ENCODE assay signal across 19 cellular contexts in genomic region chr11:8352090-8352489, GRCh38.
DNase-seq lines count a peak whose midpoint lies in the region; ATAC-seq, FAIRE-seq and TF ChIP-seq lines count a peak whose summit lies in the region.
"Had no signal": no experiment of that assay in that cellular context is flagged by ENCODE, and none has a peak within 500 bp of the region (broad histone marks: within the 10 kb centered on the region; RNA-seq: fewer than 3 reads in every experiment).

No MANE protein-coding gene starts in this region.

- CTCF ChIA-PET in A549 (lab: Yijun Ruan, JAX), result interaction anchor here (0.6 to 1.5 kb wide), 3 partner anchors 15 to 283 kb away, joined by 3 to 4 read pairs (median 4); no protein-coding TSS in a partner anchor

- FAIRE-seq in A549 (lab: Jason Lieb, UNC), result no peak
- FAIRE-seq: D721Med had no signal

- H4K20me1 ChIP-seq in GM23338 (replicated peaks; ENCODE audit: insufficient read depth) (no peaks in the 10 kb centered on the region), neural progenitor cell (ENCODE audit: low read depth) (peaks cover 4% of the 10 kb centered on the region)

- H3K4me2 ChIP-seq in A549 (no peak overlapping the region), GM23338 (no peak overlapping the region), neural progenitor cell (no peak overlapping the region)

- H3K27ac ChIP-seq in A549, result no peak overlapping the region
- no peak overlapping the region for H3K27ac ChIP-seq in GM23338 (ENCODE audit: low read depth)
- H3K27ac ChIP-seq in neural progenitor cell, result no peak overlapping the region
- H3K27ac ChIP-seq in dorsolateral prefrontal cortex, result no peak overlapping the region
- no peak overlapping the region for H3K27ac ChIP-seq in sigmoid colon

- ATAC-seq in A549, result no peak
- no peak; the same call in 2 of the 3 replicates for ATAC-seq in GM23338
- ATAC-seq in HG03139 (IDR thresholded peaks at IDR 0.05; ENCODE audit: unreplicated experiment), result no peak
- ATAC-seq: CD8-positive, alpha-beta T cell had no signal

- H3K9me2 ChIP-seq in GM23338 (ENCODE audit: insufficient read depth), result no peaks in the 10 kb centered on the region

- H3K4me3 Mint-ChIP-seq in GM23338 (no peak overlapping the region), neural progenitor cell (no peak overlapping the region)
- H3K4me3 Mint-ChIP-seq: B cell; CD8-positive, alpha-beta T cell had no signal

- H3K4me3 ChIP-seq in A549 (no peak overlapping the region), GM23338 (no peak overlapping the region), NB4 (ENCODE audit: low read depth, low read length) (no peak overlapping the region), choroid plexus epithelial cell (ENCODE audit: low read depth, low read length) (no peak overlapping the region), neural progenitor cell (no peak overlapping the region), dorsolateral prefrontal cortex (no peak overlapping the region), sigmoid colon (no peak overlapping the region)

- no peak for TF ChIP-seq EP300 in A549 (IDR thresholded peaks at IDR 0.05)
- TF ChIP-seq EP300 in sigmoid colon (IDR thresholded peaks at IDR 0.05), result no peak

- no peak for TF ChIP-seq RAD21 in A549 (conservative IDR thresholded peaks at IDR 0.05 in 1 of 2, IDR thresholded peaks at IDR 0.05 in 1 of 2)

- TF ChIP-seq POLR2A in A549 (IDR thresholded peaks at IDR 0.05; ENCODE audit: low read length), result no peak
- TF ChIP-seq POLR2A in NB4 (IDR thresholded peaks at IDR 0.05; ENCODE audit: extremely low read depth, insufficient read length), result no peak
- TF ChIP-seq POLR2A in sigmoid colon (IDR thresholded peaks at IDR 0.05), result no peak

- H3K9ac ChIP-seq in neural progenitor cell, result no peak overlapping the region

- WGBS in A549 (ENCODE audit: missing lambda C conversion rate), result 36% methylated on average over 1 of the region's 1 CpG
- WGBS in sigmoid colon, 2 donors, result 81 to 83% methylated on average over 1 of the region's 1 CpG

- peaks cover 11% of the 10 kb centered on the region; the same call in 2 of the 3 replicates for H3K4me1 Mint-ChIP-seq in GM23338
- H3K4me1 Mint-ChIP-seq in neural progenitor cell, result peaks cover 32% of the 10 kb centered on the region

- POLR2A ChIA-PET in A549 (lab: Yijun Ruan, JAX), result no interaction called here

- H3K4me1 ChIP-seq in A549 (no peaks in the 10 kb centered on the region), GM23338 (ENCODE audit: insufficient read depth) (no peaks in the 10 kb centered on the region), neural progenitor cell (peaks cover 35% of the 10 kb centered on the region), sigmoid colon (peaks cover 0 to 15% (median 11%) of the 10 kb centered on the region in 4 donors)

- H3K9me3 Mint-ChIP-seq in GM23338 (no peaks in the 10 kb centered on the region), neural progenitor cell (no peaks in the 10 kb centered on the region)
- H3K9me3 Mint-ChIP-seq: CD8-positive, alpha-beta T cell had no signal

- H3K36me3 ChIP-seq in GM23338 (ENCODE audit: insufficient read depth) (no peaks in the 10 kb centered on the region), neural progenitor cell (no peaks in the 10 kb centered on the region), sigmoid colon (no peaks in the 10 kb centered on the region)

- H2AFZ ChIP-seq in GM23338 (no peak overlapping the region), neural progenitor cell (replicated peaks) (no peak overlapping the region)

- H3K27me3 Mint-ChIP-seq in GM23338 (ENCODE audit: insufficient read depth, low read depth, poor library complexity), result peaks cover 9% of the 10 kb centered on the region
- peaks cover 5% of the 10 kb centered on the region for H3K27me3 Mint-ChIP-seq in neural progenitor cell (ENCODE audit: insufficient read depth, low read depth)

- H3K36me3 Mint-ChIP-seq in GM23338 (ENCODE audit: low read depth) (no peaks in the 10 kb centered on the region; the same call in 2 of the 3 replicates), neural progenitor cell (no peaks in the 10 kb centered on the region)
- H3K36me3 Mint-ChIP-seq: CD8-positive, alpha-beta T cell had no signal

- H3K27ac Mint-ChIP-seq in GM23338 (no peak overlapping the region), neural progenitor cell (no peak overlapping the region)
- H3K27ac Mint-ChIP-seq: B cell; CD8-positive, alpha-beta T cell had no signal

- TF ChIP-seq CTCF in A549 (IDR thresholded peaks at IDR 0.05) (no peak), GM23338 (conservative IDR thresholded peaks at IDR 0.05; ENCODE audit: low read depth in 2 of 2) (no peak), NB4 (IDR thresholded peaks at IDR 0.05; ENCODE audit: low read depth, low read length) (no peak), choroid plexus epithelial cell (conservative IDR thresholded peaks at IDR 0.05; ENCODE audit: low read depth, low read length) (no peak), neural progenitor cell (IDR thresholded peaks at IDR 0.05) (no peak), dorsolateral prefrontal cortex (IDR thresholded peaks at IDR 0.05 in 54 of 56, conservative IDR thresholded peaks at IDR 0.05 in 2 of 56; ENCODE audit: low read depth in 1 of 56, partially characterized antibody in 56 of 56) (no peak), sigmoid colon (IDR thresholded peaks at IDR 0.05) (no peak)

- DNase-seq in A549 (ENCODE audit: low read depth in 1 of 2, low spot score in 1 of 2) (no peak), GM23338 (ENCODE audit: low spot score) (no peak), NB4 (ENCODE audit: low read depth) (peak; percentile 21), choroid plexus epithelial cell (ENCODE audit: low read depth) (peak; percentile 13), neural progenitor cell (ENCODE audit: low spot score) (no peak), dorsolateral prefrontal cortex (no peak), sigmoid colon (no peak)
- DNase-seq: C1 segment of cervical spinal cord; CD8-positive, alpha-beta T cell; COR-L47; DMS153; DMS79 treated with DMSO at 0.1 percent for 48 hours; GDM1; H7; IMR-90; KG1 had no signal

- H3F3A ChIP-seq in GM23338 (replicated peaks; ENCODE audit: low read depth), result no peaks in the 10 kb centered on the region
- peaks cover 17% of the 10 kb centered on the region for H3F3A ChIP-seq in neural progenitor cell (ENCODE audit: low read depth)

- H3K79me2 ChIP-seq in GM23338 (replicated peaks; ENCODE audit: insufficient read depth) (no peaks in the 10 kb centered on the region), neural progenitor cell (ENCODE audit: low read depth) (no peaks in the 10 kb centered on the region)

- H3K9me3 ChIP-seq in A549 (no peaks in the 10 kb centered on the region), neural progenitor cell (ENCODE audit: low read depth) (no peaks in the 10 kb centered on the region), sigmoid colon (no peaks in the 10 kb centered on the region)

- H3K27me3 ChIP-seq in GM23338 (ENCODE audit: insufficient read depth) (no peaks in the 10 kb centered on the region), neural progenitor cell (no peaks in the 10 kb centered on the region), dorsolateral prefrontal cortex (no peaks in the 10 kb centered on the region), sigmoid colon (no peaks in the 10 kb centered on the region)

- intact Hi-C loops in dorsolateral prefrontal cortex (cut with DNase I), result no loop called here
- intact Hi-C loops in sigmoid colon (cut with DNase I), result no loop called here

TF ChIP-seq in A549, 52 proteins besides CTCF, POLR2A, EP300 and RAD21 (continues in another document):
- TF ChIP-seq ZC3H11A (IDR thresholded peaks at IDR 0.05), result no peak

TF ChIP-seq in GM23338, 12 proteins besides CTCF, POLR2A, EP300 and RAD21:
- TF ChIP-seq ZNF114 (CRISPR knock-in tag; IDR thresholded peaks at IDR 0.05), result no peak
- no peak for TF ChIP-seq STAT1 (IDR thresholded peaks at IDR 0.05; ENCODE audit: unreplicated experiment)
- TF ChIP-seq POLR2AphosphoS5 (IDR thresholded peaks at IDR 0.05; ENCODE audit: low read depth), result no peak
- no peak for TF ChIP-seq NANOG (IDR thresholded peaks at IDR 0.05; ENCODE audit: borderline replicate concordance)
- TF ChIP-seq REST (IDR thresholded peaks at IDR 0.05; ENCODE audit: unreplicated experiment), result peak; percentile 73
- no peak for TF ChIP-seq EZH2 (IDR thresholded peaks at IDR 0.05; ENCODE audit: low read depth, unreplicated experiment)
- no peak for TF ChIP-seq JUNB (IDR thresholded peaks at IDR 0.05; ENCODE audit: unreplicated experiment)
- TF ChIP-seq CREB1 (CRISPR knock-in tag; IDR thresholded peaks at IDR 0.05; ENCODE audit: low read depth), result no peak

Comparison
In these comparisons a context has a peak if more than half of its experiments do, and no peak if none do; other contexts are left out.
1. DNase-seq: peak in NB4 (single experiment) and choroid plexus epithelial cell (single experiment); none in A549 (0 of 2), GM23338 (single experiment), neural progenitor cell (single experiment), dorsolateral prefrontal cortex (0 of 10) and sigmoid colon (single experiment).